ENCODE assay signal across 28 cellular contexts in genomic region chr14:34070917-34071407, GRCh38.
"Had no signal": no experiment of that assay in that cellular context is flagged by ENCODE, and none has a peak within 500 bp of the region (broad histone marks: within the 10 kb centered on the region; RNA-seq: fewer than 3 reads in every experiment).

No MANE protein-coding gene starts in this region.

- H3K9me3 ChIP-seq: colonic mucosa, esophagus squamous epithelium, gastrocnemius medialis, gastroesophageal sphincter had no signal

- ATAC-seq: effector memory CD8-positive, alpha-beta T cell; esophagus mucosa; foreskin keratinocyte; gastroesophageal sphincter; heart left ventricle; heart right ventricle had no signal

- H3K36me3 ChIP-seq: colonic mucosa, esophagus muscularis mucosa, esophagus squamous epithelium, gastrocnemius medialis, gastroesophageal sphincter, heart left ventricle, heart right ventricle had no signal

- H3K27ac ChIP-seq: colonic mucosa, coronary artery, dorsolateral prefrontal cortex, epithelial cell of prostate, esophagus muscularis mucosa, esophagus squamous epithelium, foreskin keratinocyte, gastroesophageal sphincter had no signal

- DNase-seq: colonic mucosa; cortex of kidney; dermis blood vessel endothelial cell; dorsolateral prefrontal cortex; effector CD4-positive, alpha-beta T cell; effector CD8-positive, alpha-beta T cell; effector memory CD4-positive, alpha-beta T cell; effector memory CD8-positive, alpha-beta T cell; endodermal cell; erythroblast; esophagus squamous epithelium; foreskin fibroblast; foreskin keratinocyte; foreskin melanocyte; gastrocnemius medialis; glutamatergic neuron; head of caudate nucleus; heart left ventricle; heart right ventricle had no signal

- H3K27me3 ChIP-seq: colonic mucosa, dorsolateral prefrontal cortex, esophagus muscularis mucosa, esophagus squamous epithelium, foreskin keratinocyte, gastrocnemius medialis, gastroesophageal sphincter, heart left ventricle, heart right ventricle had no signal

- H3K4me3 ChIP-seq: colonic mucosa, coronary artery, dorsolateral prefrontal cortex, esophagus muscularis mucosa, esophagus squamous epithelium, gastrocnemius medialis, gastroesophageal sphincter, heart left ventricle, heart right ventricle had no signal

- FAIRE-seq: colon, endometrium, endothelial cell of umbilical vein, frontal cortex had no signal

- H3K4me1 ChIP-seq: colonic mucosa, esophagus squamous epithelium, foreskin keratinocyte had no signal
